14 cellular contexts compared by ENCODE assay signal in genomic region chr2:222311978-222312738, GRCh38. TPM values are rescaled to one million over a fixed set of nuclear protein-coding genes. Genes with fewer than 3 reads are reported as not detected.
DNase-seq lines count a peak whose midpoint lies in the region; ATAC-seq and TF ChIP-seq lines count a peak whose summit lies in the region.
"Had no signal": no experiment of that assay in that cellular context is flagged by ENCODE, and none has a peak within 500 bp of the region (broad histone marks: within the 10 kb centered on the region; RNA-seq: fewer than 3 reads in every experiment).

No MANE protein-coding gene starts in this region.

- in situ Hi-C loops in GM13977 (cut with MboI; ENCODE audit: low pct_unique_long_range_greater_than_20kb, low sequenced_read_pairs, unreplicated experiment), result no loop called here

- H3K9me3 ChIP-seq in CD4-positive, alpha-beta T cell (ENCODE audit: control insufficient read depth, low read length), result no peaks in the 10 kb centered on the region
- H3K9me3 ChIP-seq in colonic mucosa, result no peaks in the 10 kb centered on the region

- DNase-seq in CD4-positive, alpha-beta T cell, result no peak
- DNase-seq in GM13977 (ENCODE audit: low spot score) (peak; percentile 27), memory B cell (ENCODE audit: low spot score in 2 of 2) (no peak), NCI-H2029 treated with DMSO at 0.1 percent for 48 hours (lab: John Stamatoyannopoulos, UW) (no peak), colonic mucosa (no peak), osteocyte (ENCODE audit: extremely low spot score, unreplicated experiment) (no peak)
- no peak for DNase-seq in activated naive CD8-positive, alpha-beta T cell treated with anti-CD3 and anti-CD28 coated beads, Interleukin-2, amount 50 U/mL, for 24 hours
- DNase-seq: activated CD4-positive, CD25-positive, alpha-beta regulatory T cell treated with anti-CD3 and anti-CD28 coated beads, Interleukin-2, amount 50 U/mL, for 72 hours; activated gamma-delta T cell; DND-41; NCI-H345 had no signal

- CTCF ChIA-PET in CD4-positive, alpha-beta T cell (lab: Charles Lee), result no interaction called here

- intact Hi-C loops in CD4-positive, alpha-beta T cell (cut with DNase I, micrococcal nuclease), result loop anchor here in 1 of 2 experiments (10.0 kb wide), 1 partner anchor 113 kb away; the partner anchor contains the start of gene SGPP2
- intact Hi-C loops in colonic mucosa (cut with DNase I), result no loop called here

- H3K4me1 Mint-ChIP-seq in CD4-positive, alpha-beta T cell (ENCODE audit: low read depth), result peaks cover 5% of the 10 kb centered on the region
- peaks cover 3% of the 10 kb centered on the region for H3K4me1 Mint-ChIP-seq in activated naive CD8-positive, alpha-beta T cell treated with anti-CD3 and anti-CD28 coated beads, Interleukin-2, amount 50 U/mL, for 24 hours
- H3K4me1 Mint-ChIP-seq in memory B cell (peaks cover 4% of the 10 kb centered on the region), osteocyte (ENCODE audit: unreplicated experiment) (peaks cover 7% of the 10 kb centered on the region)

- H3K4me1 ChIP-seq in colonic mucosa, result peaks cover under 1% of the 10 kb centered on the region

- no peak overlapping the region for H3K27ac Mint-ChIP-seq in CD4-positive, alpha-beta T cell
- peak overlapping the region; percentile 33 for H3K27ac Mint-ChIP-seq in activated naive CD8-positive, alpha-beta T cell treated with anti-CD3 and anti-CD28 coated beads, Interleukin-2, amount 50 U/mL, for 24 hours
- H3K27ac Mint-ChIP-seq in memory B cell (peak overlapping the region; percentile 66), osteocyte (ENCODE audit: unreplicated experiment) (no peak overlapping the region)

- no peaks in the 10 kb centered on the region for H3K36me3 ChIP-seq in colonic mucosa

- H3K27ac ChIP-seq in CD4-positive, alpha-beta T cell (ENCODE audit: low read depth, low read length), result no peak overlapping the region
- no peak overlapping the region for H3K27ac ChIP-seq in colonic mucosa

- peak overlapping the region; percentile 11 for H3K4me3 Mint-ChIP-seq in CD4-positive, alpha-beta T cell
- no peak overlapping the region for H3K4me3 Mint-ChIP-seq in activated naive CD8-positive, alpha-beta T cell treated with anti-CD3 and anti-CD28 coated beads, Interleukin-2, amount 50 U/mL, for 24 hours
- H3K4me3 Mint-ChIP-seq in memory B cell (no peak overlapping the region), osteocyte (ENCODE audit: unreplicated experiment) (no peak overlapping the region)

- no peak for TF ChIP-seq CTCF in CD4-positive, alpha-beta T cell (IDR thresholded peaks at IDR 0.05)
- TF ChIP-seq CTCF in GM13977 (IDR thresholded peaks at IDR 0.05; ENCODE audit: extremely low read depth, insufficient read depth, missing control alignments) (no peak), colonic mucosa (IDR thresholded peaks at IDR 0.05) (no peak), osteocyte (IDR thresholded peaks at IDR 0.05) (no peak)

- H3K4me3 ChIP-seq in colonic mucosa, result no peak overlapping the region

- peaks cover 98% of the 10 kb centered on the region for H3K27me3 Mint-ChIP-seq in CD4-positive, alpha-beta T cell
- H3K27me3 Mint-ChIP-seq in activated naive CD8-positive, alpha-beta T cell treated with anti-CD3 and anti-CD28 coated beads, Interleukin-2, amount 50 U/mL, for 24 hours, result peaks cover 85% of the 10 kb centered on the region
- H3K27me3 Mint-ChIP-seq in memory B cell, result peaks cover 39% of the 10 kb centered on the region
- H3K27me3 Mint-ChIP-seq in osteocyte (ENCODE audit: unreplicated experiment), result peaks cover 96% of the 10 kb centered on the region

- peaks cover 98% of the 10 kb centered on the region for H3K27me3 ChIP-seq in CD4-positive, alpha-beta T cell (ENCODE audit: control insufficient read depth, insufficient read depth, low read length)
- H3K27me3 ChIP-seq in colonic mucosa, result peaks cover 67% of the 10 kb centered on the region

- no peak overlapping the region for H3K9ac ChIP-seq in colonic mucosa (ENCODE audit: low read depth in 2 of 2, low read length in 2 of 2)

- POLR2A ChIA-PET in CD4-positive, alpha-beta T cell (lab: Charles Lee), result interaction anchor here (0.7 kb wide), 1 partner anchor 10 kb away, joined by 3 read pairs; no protein-coding TSS in a partner anchor

- H3K36me3 Mint-ChIP-seq in CD4-positive, alpha-beta T cell (ENCODE audit: low read depth), result no peaks in the 10 kb centered on the region
- peaks cover 6% of the 10 kb centered on the region for H3K36me3 Mint-ChIP-seq in activated naive CD8-positive, alpha-beta T cell treated with anti-CD3 and anti-CD28 coated beads, Interleukin-2, amount 50 U/mL, for 24 hours (ENCODE audit: low read depth)
- H3K36me3 Mint-ChIP-seq in memory B cell (no peaks in the 10 kb centered on the region), osteocyte (ENCODE audit: unreplicated experiment) (no peaks in the 10 kb centered on the region)

- ATAC-seq in CD4-positive, alpha-beta T cell (ENCODE audit: poor library complexity), result no peak
- no peak for ATAC-seq in activated naive CD8-positive, alpha-beta T cell treated with anti-CD3 and anti-CD28 coated beads, Interleukin-2, amount 50 U/mL, for 24 hours
- no peak for ATAC-seq in memory B cell (ENCODE audit: low read depth)
- ATAC-seq in GM18520 (IDR thresholded peaks at IDR 0.05; ENCODE audit: unreplicated experiment), result no peak
- ATAC-seq: left lobe of liver had no signal

- no peaks in the 10 kb centered on the region for H3K9me3 Mint-ChIP-seq in CD4-positive, alpha-beta T cell
- no peaks in the 10 kb centered on the region for H3K9me3 Mint-ChIP-seq in activated naive CD8-positive, alpha-beta T cell treated with anti-CD3 and anti-CD28 coated beads, Interleukin-2, amount 50 U/mL, for 24 hours
- H3K9me3 Mint-ChIP-seq in memory B cell (no peaks in the 10 kb centered on the region), osteocyte (ENCODE audit: unreplicated experiment) (no peaks in the 10 kb centered on the region)

RNA-seq across cellular contexts. Expression of gene PAX3, which starts 13.4 kb away (rescaled TPM):
- not detected for total RNA-seq in CD4-positive, alpha-beta T cell
- under 1 TPM in 1 of 2 donors, not detected in 1; 0.16 TPM for total RNA-seq in colonic mucosa
- 2.3 and 2.8 TPM in 2 replicates for total RNA-seq in osteocyte
- total RNA-seq: left lobe of liver, OCI-LY7 had no signal

Comparison
In these comparisons a context has a peak if more than half of its experiments do, and no peak if none do; other contexts are left out.
1. H3K27ac Mint-ChIP-seq: peak in activated naive CD8-positive, alpha-beta T cell treated with anti-CD3 and anti-CD28 coated beads, Interleukin-2, amount 50 U/mL, for 24 hours (single experiment) and memory B cell (single experiment); none in CD4-positive, alpha-beta T cell (single experiment) and osteocyte (single experiment).